ENCODE assay signal across 8 cellular contexts in genomic region chr6:107489636-107490567, GRCh38. TPM values are rescaled to one million over a fixed set of nuclear protein-coding genes. Genes with fewer than 3 reads are reported as not detected.
DNase-seq lines count a peak whose midpoint lies in the region; ATAC-seq, FAIRE-seq and TF ChIP-seq lines count a peak whose summit lies in the region.

SOBP (plus strand) TSS chr6:107490117; CDS start chr6:107490617, 500 bp downstream.

- no peak for FAIRE-seq in A549 (lab: Jason Lieb, UNC)

- TF ChIP-seq CTCF in A549 (IDR thresholded peaks at IDR 0.05): no peak
- TF ChIP-seq CTCF in GM13977 (IDR thresholded peaks at IDR 0.05; ENCODE audit: extremely low read depth, insufficient read depth, missing control alignments): no peak
- TF ChIP-seq CTCF in MCF 10A (IDR thresholded peaks at IDR 0.05; ENCODE audit: unreplicated experiment): no peak
- TF ChIP-seq CTCF in gastrocnemius medialis (IDR thresholded peaks at IDR 0.05 in 4 of 5, conservative IDR thresholded peaks at IDR 0.05 in 1 of 5): peak in 3 of 5 experiments; percentile 4 to 20 (median 19)

- peak within 1 kb of the TSS; percentile 87 for H3K9ac ChIP-seq in Karpas-422 (ENCODE audit: low read length)

- ATAC-seq in A549: peak; percentile 62 to 77
- peak; percentile 16 to 21 for ATAC-seq in gastrocnemius medialis
- no peak for ATAC-seq in HG02588 (IDR thresholded peaks at IDR 0.05; ENCODE audit: unreplicated experiment)

- H3K4me3 ChIP-seq in A549: peak within 1 kb of the TSS; percentile 85
- H3K4me3 ChIP-seq in Karpas-422 (ENCODE audit: low read length): peak within 1 kb of the TSS; percentile 93
- peak within 1 kb of the TSS; percentile 69 to 94 (median 84) for H3K4me3 ChIP-seq in gastrocnemius medialis

- no peaks in the 10 kb centered on the region for H3K36me3 Mint-ChIP-seq in T-helper 1 cell treated with Interleukin-12 subunit alpha and Interleukin-12 subunit beta and Interleukin-4 antibody, amounts not matched to agents 30 μg/mL and 1 μg/mL, for 36 hours (ENCODE audit: low read depth)
- H3K36me3 Mint-ChIP-seq in MCF 10A (ENCODE audit: insufficient read depth, unreplicated experiment): no peaks in the 10 kb centered on the region

- intact Hi-C loops in MCF 10A (cut with micrococcal nuclease) (no loop called here), gastrocnemius medialis (cut with DNase I; ENCODE audit: low total_unique reads) (loop anchor here (1.0 to 10.0 kb wide), 6 partner anchors 31 to 1695 kb away; partner anchors contain the start of gene PDSS2)

- H3K27me3 ChIP-seq in Karpas-422 (ENCODE audit: low read length): no peaks in the 10 kb centered on the region
- no peaks in the 10 kb centered on the region for H3K27me3 ChIP-seq in gastrocnemius medialis

- peak within 1 kb of the TSS; percentile 51 to 92; a peak in 5 of 6 replicates for H3K27ac ChIP-seq in A549
- peak within 1 kb of the TSS; percentile 84 for H3K27ac ChIP-seq in Karpas-422 (ENCODE audit: low read length)
- peak within 1 kb of the TSS; percentile 90 to 95 (median 92) for H3K27ac ChIP-seq in gastrocnemius medialis

- peaks cover 47% of the 10 kb centered on the region for H3K79me2 ChIP-seq in Karpas-422 (ENCODE audit: low read length)

- peaks cover 15% of the 10 kb centered on the region; the same call in 1 of the 2 replicates for H3K36me3 ChIP-seq in Karpas-422 (ENCODE audit: insufficient read depth, low read length)
- no peaks in the 10 kb centered on the region for H3K36me3 ChIP-seq in gastrocnemius medialis

- H3K4me1 ChIP-seq in A549 (no peaks in the 10 kb centered on the region), Karpas-422 (ENCODE audit: low read length) (peaks cover 43% of the 10 kb centered on the region), gastrocnemius medialis (peaks cover 28 to 35% of the 10 kb centered on the region in 2 donors)

- peak within 1 kb of the TSS; percentile 41 for H3K27ac Mint-ChIP-seq in T-helper 1 cell treated with Interleukin-12 subunit alpha and Interleukin-12 subunit beta and Interleukin-4 antibody, amounts not matched to agents 30 μg/mL and 1 μg/mL, for 36 hours
- no peak within 1 kb of the TSS for H3K27ac Mint-ChIP-seq in MCF 10A (ENCODE audit: low read depth, unreplicated experiment)

- peak within 1 kb of the TSS; percentile 85 for H3K4me3 Mint-ChIP-seq in T-helper 1 cell treated with Interleukin-12 subunit alpha and Interleukin-12 subunit beta and Interleukin-4 antibody, amounts not matched to agents 30 μg/mL and 1 μg/mL, for 36 hours
- peak within 1 kb of the TSS; percentile 75 for H3K4me3 Mint-ChIP-seq in MCF 10A (ENCODE audit: unreplicated experiment)

- no peak for TF ChIP-seq RAD21 in A549 (conservative IDR thresholded peaks at IDR 0.05 in 1 of 2, IDR thresholded peaks at IDR 0.05 in 1 of 2)

- peak within 1 kb of the TSS; percentile 99 for H3K4me2 ChIP-seq in A549
- H3K4me2 ChIP-seq in Karpas-422 (ENCODE audit: low read depth, low read length, poor library complexity, severe bottlenecking): peak within 1 kb of the TSS; percentile 91

- H3K9me2 ChIP-seq in Karpas-422 (replicated peaks; ENCODE audit: insufficient read depth, low read length): no peaks in the 10 kb centered on the region

- DNase-seq in A549 (ENCODE audit: low read depth in 1 of 2, low spot score in 1 of 2): peak; percentile 28 to 36
- peak; percentile 69 for DNase-seq in GM13977 (ENCODE audit: low spot score)
- DNase-seq in Karpas-422: peak; percentile 94
- DNase-seq in MCF 10A (ENCODE audit: unreplicated experiment): no peak
- DNase-seq in iPS-NIHi11 (ENCODE audit: low spot score): peak; percentile 71
- peak; percentile 47 to 52 for DNase-seq in gastrocnemius medialis

- CTCF ChIA-PET in A549 (lab: Yijun Ruan, JAX) (interaction anchor here (0.6 to 1.4 kb wide), 6 partner anchors 16 to 182 kb away, joined by 3 to 10 read pairs (median 3); partner anchors contain the start of gene PDSS2), MCF 10A (lab: Yijun Ruan, JAX) (interaction anchor here (1.3 to 1.4 kb wide), 2 partner anchors 15 to 172 kb away, joined by 3 to 4 read pairs; no protein-coding TSS in a partner anchor)

- no peak for TF ChIP-seq EP300 in A549 (IDR thresholded peaks at IDR 0.05)

- no TSS peak for BruUV-seq in MCF 10A (replicated peaks; lab: Mats Ljungman, UMichigan)

- peaks cover 48% of the 10 kb centered on the region for H3K27me3 Mint-ChIP-seq in T-helper 1 cell treated with Interleukin-12 subunit alpha and Interleukin-12 subunit beta and Interleukin-4 antibody, amounts not matched to agents 30 μg/mL and 1 μg/mL, for 36 hours (ENCODE audit: low read depth)
- peaks cover 47% of the 10 kb centered on the region for H3K27me3 Mint-ChIP-seq in MCF 10A (ENCODE audit: insufficient read depth, unreplicated experiment)

- H3K9me3 ChIP-seq in A549: no peaks in the 10 kb centered on the region
- H3K9me3 ChIP-seq in Karpas-422 (ENCODE audit: low read length): no peaks in the 10 kb centered on the region
- H3K9me3 ChIP-seq in gastrocnemius medialis: no peaks in the 10 kb centered on the region

- WGBS in A549 (ENCODE audit: missing lambda C conversion rate): no CpG with 5 or more reads among the region's 131 CpGs

- H4K20me1 ChIP-seq in Karpas-422 (ENCODE audit: insufficient read depth, low read depth, low read length): peaks cover 3% of the 10 kb centered on the region; the same call in 1 of the 2 replicates

- H3K4me1 Mint-ChIP-seq in T-helper 1 cell treated with Interleukin-12 subunit alpha and Interleukin-12 subunit beta and Interleukin-4 antibody, amounts not matched to agents 30 μg/mL and 1 μg/mL, for 36 hours (ENCODE audit: low read depth): peaks cover 12% of the 10 kb centered on the region
- H3K4me1 Mint-ChIP-seq in MCF 10A (ENCODE audit: insufficient read depth, unreplicated experiment): peaks cover 10% of the 10 kb centered on the region

- POLR2A ChIA-PET in A549 (lab: Yijun Ruan, JAX): interaction anchor here (1.9 kb wide), 1 partner anchor 30 kb away, joined by 10 read pairs; the partner anchor contains the start of gene PDSS2
- POLR2A ChIA-PET in MCF 10A (lab: Yijun Ruan, JAX): no interaction called here

- peak; percentile 13; the same call in 1 of the 2 replicates for TF ChIP-seq POLR2A in A549 (IDR thresholded peaks at IDR 0.05; ENCODE audit: low read length)
- TF ChIP-seq POLR2A in gastrocnemius medialis (IDR thresholded peaks at IDR 0.05): peak; percentile 45 to 53

- H2AFZ ChIP-seq in Karpas-422 (ENCODE audit: low read length): peak within 1 kb of the TSS; percentile 83

- in situ Hi-C loops in GM13977 (cut with MboI; ENCODE audit: low pct_unique_long_range_greater_than_20kb, low sequenced_read_pairs, unreplicated experiment): no loop called here
- in situ Hi-C loops in gastrocnemius medialis (cut with MboI; ENCODE audit: low sequenced_read_pairs in 4 of 4): loop anchor here in 3 of 4 donors (10.0 to 25.0 kb wide), 2 partner anchors 165 to 172 kb away; no protein-coding TSS in a partner anchor

- H3K9me3 Mint-ChIP-seq in T-helper 1 cell treated with Interleukin-12 subunit alpha and Interleukin-12 subunit beta and Interleukin-4 antibody, amounts not matched to agents 30 μg/mL and 1 μg/mL, for 36 hours: no peaks in the 10 kb centered on the region
- no peaks in the 10 kb centered on the region for H3K9me3 Mint-ChIP-seq in MCF 10A (ENCODE audit: unreplicated experiment)

TF ChIP-seq in A549, 52 proteins besides CTCF, POLR2A, EP300 and RAD21:
- no peak for TF ChIP-seq JUNB (IDR thresholded peaks at IDR 0.05)
- TF ChIP-seq NFE2L2 (conservative IDR thresholded peaks at IDR 0.05; ENCODE audit: low read length): no peak
- TF ChIP-seq ZSCAN20 (CRISPR knock-in tag; IDR thresholded peaks at IDR 0.05): no peak
- peak in 1 of 2 experiments; percentile 6; a peak in 1 of 5 replicates for TF ChIP-seq JUN (IDR thresholded peaks at IDR 0.05)
- no peak for TF ChIP-seq FOSB (CRISPR knock-in tag; IDR thresholded peaks at IDR 0.05)
- TF ChIP-seq HEYL (CRISPR knock-in tag; IDR thresholded peaks at IDR 0.05): no peak
- TF ChIP-seq FOXS1 (CRISPR knock-in tag; IDR thresholded peaks at IDR 0.05): no peak
- no peak for TF ChIP-seq BCL3 (IDR thresholded peaks at IDR 0.05)
TF ChIP-seq in A549: peak in this region for 1.

RNA-seq across cellular contexts. Expression of gene SOBP, which starts in this region (rescaled TPM):
- 0.18 and 0.33 TPM in 2 replicates for polyA plus RNA-seq in A549 (2011; rRNA removed)
- 0.30 and 0.34 TPM in 2 replicates for polyA plus RNA-seq in A549 (2012; cell fraction: cytosol; rRNA removed)
- 0.54 and 0.86 TPM in 2 replicates for polyA plus RNA-seq in A549 (2012; cell fraction: nucleus; rRNA removed)
- 0.51 to 0.54 TPM (median 0.53 TPM) in 3 replicates for polyA plus RNA-seq in A549 (2017; fragmentation: RNase III; extraction: RNeasy Plus Mini Kit Qiagen cat#74134 plus additional on column Dnase treatment)
- polyA minus RNA-seq in A549 (2011; rRNA and poly(A)+ RNA removed): 0.29 and 0.58 TPM in 2 replicates
- total RNA-seq in Karpas-422 (2014; rRNA removed; shearing (Covaris generic); ENCODE audit: low replicate concordance): 16.1 and 17.8 TPM in 2 replicates
- total RNA-seq in MCF 10A (2022): 0.21 and 0.47 TPM in 2 replicates
- 10 to 100 TPM in 3 of 4 donors, 1 to 10 TPM in 1; 3.8 to 32.5 (median 19.4) TPM for total RNA-seq in gastrocnemius medialis

Comparison
In these comparisons a context has a peak if more than half of its experiments do, and no peak if none do; other contexts are left out.
1. Peak in DNase-seq, ATAC-seq, H3K4me3 ChIP-seq, H3K27ac ChIP-seq and H3K4me2 ChIP-seq in A549; RNA of the gene not detected or under 1 TPM.
2. CTCF ChIP-seq: peak in gastrocnemius medialis (3 of 5); none in A549 (single experiment), GM13977 (single experiment) and MCF 10A (single experiment).
3. Peak in every context shown above with its lines, with median percentiles within 50 percentile points of each other: H3K27ac ChIP-seq and H3K4me3 ChIP-seq.